In the genomic region with DNA sequence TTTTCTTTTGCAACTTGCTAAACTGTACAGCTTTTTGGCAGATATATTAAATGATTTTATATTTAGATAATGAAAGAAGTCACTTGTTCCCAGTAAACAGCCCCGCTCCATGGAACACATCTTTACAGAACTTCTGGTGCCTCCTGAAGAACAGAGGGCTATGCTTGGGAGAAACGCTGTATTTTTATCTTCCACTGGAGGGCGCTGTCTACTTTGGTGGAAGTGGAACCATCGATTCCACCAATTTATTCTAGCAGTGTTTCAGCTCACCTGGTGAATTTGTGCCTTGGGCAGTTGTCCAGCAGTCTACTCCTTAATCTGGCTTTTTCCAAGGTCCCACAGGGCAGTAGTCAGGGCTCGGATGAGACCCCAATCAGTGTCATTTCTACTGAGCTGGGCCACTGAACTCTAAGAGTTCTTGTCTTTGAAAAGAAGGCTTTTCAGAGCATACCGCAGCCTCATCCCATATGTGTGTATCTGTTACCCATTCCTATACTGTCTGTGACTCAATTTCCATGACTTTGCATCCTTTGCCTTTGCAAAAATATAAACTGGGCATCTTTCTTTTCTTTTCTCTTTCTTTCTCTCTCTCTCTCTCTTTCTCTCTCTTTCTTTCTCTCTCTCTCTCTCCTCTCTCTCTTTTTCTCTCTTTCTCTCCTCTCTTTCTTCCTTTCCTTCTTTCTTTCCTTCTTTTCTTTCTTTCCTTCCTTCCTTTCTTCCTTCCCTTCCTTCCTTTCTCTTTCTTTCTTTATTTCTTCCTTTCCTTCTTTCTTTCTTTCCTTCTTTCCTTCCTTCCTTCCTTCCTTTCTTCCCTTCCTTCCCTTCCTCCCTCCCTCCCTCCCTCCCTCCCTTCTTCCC, we compare ENCODE assay signal across 8 cellular contexts.
DNase-seq lines count a peak whose midpoint lies in the region; ATAC-seq and TF ChIP-seq lines count a peak whose summit lies in the region.

No MANE protein-coding gene starts in this region.

- H4K20me1 ChIP-seq in GM23248 (ENCODE audit: insufficient read depth), result no peaks in the 10 kb centered on the region

- no peaks in the 10 kb centered on the region for H3K9me3 ChIP-seq in GM23248 (ENCODE audit: low read depth)

- TF ChIP-seq CTCF in astrocyte of the cerebellum (IDR thresholded peaks at IDR 0.05; ENCODE audit: low read depth, low read length, missing control alignments), result peak; percentile 79

- H3K4me1 ChIP-seq in GM23248 (ENCODE audit: insufficient read depth), result no peaks in the 10 kb centered on the region

- H3K36me3 ChIP-seq in GM23248 (ENCODE audit: low read depth), result no peaks in the 10 kb centered on the region

- H2AFZ ChIP-seq in GM23248, result no peak overlapping the region

- no peak overlapping the region for H3K9ac ChIP-seq in GM23248

- in situ Hi-C loops in GM23248 (cut with MboI), result no loop called here
- in situ Hi-C loops in astrocyte of the cerebellum (cut with HindIII; ENCODE audit: low sequenced_read_pairs), result no loop called here

- H3F3A ChIP-seq in GM23248 (ENCODE audit: insufficient read depth), result no peaks in the 10 kb centered on the region

- no peak overlapping the region for H3K4me2 ChIP-seq in GM23248 (ENCODE audit: unreplicated experiment)

- DNase-seq in COR-L47 (lab: John Stamatoyannopoulos, UW) (peak; percentile 52), GM23248 (peak; percentile 62), NCI-H526 (lab: John Stamatoyannopoulos, UW) (peak; percentile 53 to 74), astrocyte of the cerebellum (ENCODE audit: low read depth) (peak; percentile 56), inferior parietal cortex (ENCODE audit: extremely low spot score) (peak; percentile 62), superior temporal gyrus (ENCODE audit: extremely low spot score) (peak; percentile 64), cortex of kidney (lab: John Stamatoyannopoulos, UW) (no peak)

- no peaks in the 10 kb centered on the region for H3K9me2 ChIP-seq in GM23248 (ENCODE audit: insufficient read depth)

- no peaks in the 10 kb centered on the region for H3K79me2 ChIP-seq in GM23248 (ENCODE audit: insufficient read depth)

- H3K27me3 ChIP-seq in GM23248 (replicated peaks; ENCODE audit: insufficient read depth), result peaks cover 28% of the 10 kb centered on the region

- no peak overlapping the region for H3K27ac ChIP-seq in GM23248

- WGBS in GM23248 (ENCODE audit: low coverage in 1 of 2, low lambda C conversion rate in 2 of 2, missing lambda C conversion rate in 2 of 2), 2 experiments, result 1 to 5% methylated on average over 6 of the region's 6 CpGs

- H3K4me3 ChIP-seq in GM23248 (no peak overlapping the region), astrocyte of the cerebellum (ENCODE audit: low read depth, low read length) (no peak overlapping the region)

- ATAC-seq in GM21423 (IDR thresholded peaks at IDR 0.05; ENCODE audit: unreplicated experiment), result no peak
